8 cellular contexts compared by ENCODE assay signal in genomic region chrX:118345401-118346257, GRCh38.
A peak's percentile ranks its signal among the peaks of the same experiment; 100 is the strongest.
DNase-seq lines count a peak whose midpoint lies in the region; ATAC-seq and FAIRE-seq lines count a peak whose summit lies in the region.

Gene WDR44 (plus strand): TSS chrX:118346106. CDS start chrX:118346504, 398 bp downstream.

- peaks cover 7 to 34% of the 10 kb centered on the region in 2 donors for H3K4me1 Mint-ChIP-seq in effector memory CD8-positive, alpha-beta T cell (ENCODE audit: low read depth in 2 of 2)
- H3K4me1 Mint-ChIP-seq in memory B cell = peaks cover 22% of the 10 kb centered on the region

- no peaks in the 10 kb centered on the region for H3K27me3 Mint-ChIP-seq in effector memory CD8-positive, alpha-beta T cell
- no peaks in the 10 kb centered on the region for H3K27me3 Mint-ChIP-seq in memory B cell

- H3K4me3 Mint-ChIP-seq in effector memory CD8-positive, alpha-beta T cell = peak within 1 kb of the TSS; percentile 95 to 98
- peak within 1 kb of the TSS; percentile 100 for H3K4me3 Mint-ChIP-seq in memory B cell

- H3K27ac Mint-ChIP-seq in effector memory CD8-positive, alpha-beta T cell = peak within 1 kb of the TSS; percentile 95 to 98
- H3K27ac Mint-ChIP-seq in memory B cell = peak within 1 kb of the TSS; percentile 98

- peak; percentile 98 for DNase-seq in COLO829 (ENCODE audit: low spot score)
- peak; percentile 65 for DNase-seq in HTR-8/SVneo (ENCODE audit: insufficient read length, low spot score)
- DNase-seq in NOMO-1 treated with dmso at 0.1 percent for 144 hours (lab: John Stamatoyannopoulos, UW; ENCODE audit: unreplicated experiment) = peak; percentile 89
- DNase-seq in activated CD8-positive, alpha-beta memory T cell treated with anti-CD3 and anti-CD28 coated beads for 48 hours (ENCODE audit: low read depth in 2 of 3, low spot score in 2 of 3) = peak; percentile 65 to 81 (median 78)
- DNase-seq in effector memory CD8-positive, alpha-beta T cell = peak; percentile 90 to 94 (median 91)
- peak; percentile 77 to 90 for DNase-seq in memory B cell (ENCODE audit: low spot score in 2 of 2)
- DNase-seq in stimulated activated CD8-positive, alpha-beta memory T cell treated with anti-CD3 and anti-CD28 coated beads, Interleukin-12 subunit alpha, Interleukin-12 subunit beta, amount 100 ng/mL, for 24 hours (ENCODE audit: extremely low read depth) = peak; percentile 67

- FAIRE-seq in HTR-8/SVneo (lab: Jason Lieb, UNC) = peak; percentile 28

- peaks cover 0 to 1% of the 10 kb centered on the region in 2 donors for H3K9me3 Mint-ChIP-seq in effector memory CD8-positive, alpha-beta T cell
- H3K9me3 Mint-ChIP-seq in memory B cell = no peaks in the 10 kb centered on the region

- peaks cover 15% of the 10 kb centered on the region for H3K36me3 Mint-ChIP-seq in effector memory CD8-positive, alpha-beta T cell (ENCODE audit: insufficient read depth)
- no peaks in the 10 kb centered on the region for H3K36me3 Mint-ChIP-seq in memory B cell

- peak; percentile 88 for ATAC-seq in GM21367 (IDR thresholded peaks at IDR 0.05; ENCODE audit: unreplicated experiment)
- ATAC-seq in effector memory CD8-positive, alpha-beta T cell (replicated peaks) = peak; percentile 87
- ATAC-seq in memory B cell (ENCODE audit: low read depth) = peak; percentile 87

Comparison
In these comparisons a context has a peak if more than half of its experiments do, and no peak if none do; other contexts are left out.
1. Peak in every context shown above with its lines: DNase-seq and ATAC-seq.